ENCODE assay signal across 22 cellular contexts in genomic region chr15:94021621-94022320, GRCh38.
DNase-seq lines count a peak whose midpoint lies in the region; TF ChIP-seq lines count a peak whose summit lies in the region.
"Had no signal": no experiment of that assay in that cellular context is flagged by ENCODE, and none has a peak within 500 bp of the region (broad histone marks: within the 10 kb centered on the region; RNA-seq: fewer than 3 reads in every experiment).

No MANE protein-coding gene starts in this region.

- H3K9me3 ChIP-seq in muscle layer of duodenum (ENCODE audit: control insufficient read depth in 1 of 2, low read length in 2 of 2) (no peaks in the 10 kb centered on the region), adrenal gland (replicated peaks in 1 of 3) (no peaks in the 10 kb centered on the region)
- H3K9me3 ChIP-seq: Caco-2 had no signal

- no peaks in the 10 kb centered on the region for H3K36me3 ChIP-seq in muscle layer of duodenum (ENCODE audit: control insufficient read depth in 1 of 2, insufficient read depth in 2 of 2, low read length in 2 of 2)
- H3K36me3 ChIP-seq in adrenal gland (replicated peaks in 1 of 2): no peaks in the 10 kb centered on the region
- H3K36me3 ChIP-seq: SJCRH30 had no signal

- intact Hi-C loops in adrenal gland (cut with DNase I): no loop called here

- H3K27ac Mint-ChIP-seq in brain (peak overlapping the region in 4 of 5 experiments; percentile 2 to 77 (median 56)), type B pancreatic cell (peak overlapping the region; percentile 6)
- H3K27ac Mint-ChIP-seq: CD4-positive, CD25-positive, alpha-beta regulatory T cell had no signal

- TF ChIP-seq CTCF in brain (conservative IDR thresholded peaks at IDR 0.05) (no peak), type B pancreatic cell (conservative IDR thresholded peaks at IDR 0.05) (no peak), adrenal gland (IDR thresholded peaks at IDR 0.05) (no peak)

- no peak for TF ChIP-seq POLR2A in adrenal gland (IDR thresholded peaks at IDR 0.05)

- H3K4me1 Mint-ChIP-seq in brain: peaks cover 29% of the 10 kb centered on the region
- H3K4me1 Mint-ChIP-seq in type B pancreatic cell (ENCODE audit: unreplicated experiment): peaks cover 15% of the 10 kb centered on the region
- H3K4me1 Mint-ChIP-seq: CD4-positive, CD25-positive, alpha-beta regulatory T cell had no signal

- no peaks in the 10 kb centered on the region for H3K27me3 ChIP-seq in muscle layer of duodenum (ENCODE audit: low read depth, low read length)
- H3K27me3 ChIP-seq in adrenal gland: no peaks in the 10 kb centered on the region
- H3K27me3 ChIP-seq: SJCRH30 had no signal

- 56 to 68% (median 65%) methylated on average over 5 of the region's 5 CpGs for WGBS in adrenal gland, 4 donors

- H3K36me3 Mint-ChIP-seq in brain (no peaks in the 10 kb centered on the region), type B pancreatic cell (no peaks in the 10 kb centered on the region)
- H3K36me3 Mint-ChIP-seq: CD4-positive, CD25-positive, alpha-beta regulatory T cell had no signal

- H3K9me3 Mint-ChIP-seq in brain (peaks cover 0 to 5% (median 0%) of the 10 kb centered on the region in 5 experiments), type B pancreatic cell (peaks cover 3% of the 10 kb centered on the region)

- H3K4me1 ChIP-seq in muscle layer of duodenum (ENCODE audit: control insufficient read depth in 1 of 2, insufficient read depth in 2 of 2, low read length in 2 of 2) (peaks cover 4 to 37% of the 10 kb centered on the region in 2 donors), adrenal gland (replicated peaks in 1 of 2) (no peaks in the 10 kb centered on the region)

- H3K27me3 Mint-ChIP-seq in brain (peaks cover 4% of the 10 kb centered on the region), type B pancreatic cell (peaks cover 4% of the 10 kb centered on the region)
- H3K27me3 Mint-ChIP-seq: CD4-positive, CD25-positive, alpha-beta regulatory T cell had no signal

- DNase-seq in M059J (ENCODE audit: low read depth) (peak; percentile 42), type B pancreatic cell (ENCODE audit: extremely low spot score, unreplicated experiment) (no peak), NCI-H524 treated with DMSO at 0.1 percent for 48 hours (lab: John Stamatoyannopoulos, UW) (no peak), adrenal gland (no peak)
- DNase-seq in stimulated activated CD4-positive, alpha-beta T cell treated with anti-CD3 and anti-CD28 coated beads, Interleukin-4, amount 100 ng/mL, for 1 hour: no peak
- DNase-seq: Caco-2; CD4-positive, CD25-positive, alpha-beta regulatory T cell; DMS 273 treated with DMSO at 0.1 percent for 48 hours; DMS79 treated with DMSO at 0.1 percent for 48 hours; HCEC 1CT; MM.1S; NCI-H1048; NCI-H1436; NCI-H187 treated with DMSO at 0.1 percent for 48 hours; NCI-H2107; NCI-H510A; NCI-H774; OCI-M1; SJCRH30 had no signal

- no peak overlapping the region for H3K4me3 ChIP-seq in muscle layer of duodenum (ENCODE audit: low read depth in 1 of 2, low read length in 2 of 2)
- H3K4me3 ChIP-seq in adrenal gland: no peak overlapping the region
- H3K4me3 ChIP-seq: K562, SJCRH30 had no signal

- H3K27ac ChIP-seq in muscle layer of duodenum (ENCODE audit: low read length) (peak overlapping the region; percentile 31), adrenal gland (no peak overlapping the region)
- H3K27ac ChIP-seq: SJCRH30 had no signal

- H3K4me3 Mint-ChIP-seq in brain (no peak overlapping the region), type B pancreatic cell (no peak overlapping the region)
- H3K4me3 Mint-ChIP-seq: CD4-positive, CD25-positive, alpha-beta regulatory T cell had no signal
